9 cellular contexts compared by ENCODE assay signal in genomic region chr5:67214713-67215591, GRCh38. TPM values are rescaled to one million over a fixed set of nuclear protein-coding genes. Genes with fewer than 3 reads are reported as not detected.
DNase-seq lines count a peak whose midpoint lies in the region; ATAC-seq, FAIRE-seq and TF ChIP-seq lines count a peak whose summit lies in the region.
"Had no signal": no experiment of that assay in that cellular context is flagged by ENCODE, and none has a peak within 500 bp of the region (broad histone marks: within the 10 kb centered on the region; RNA-seq: fewer than 3 reads in every experiment).

No MANE protein-coding gene starts in this region.

- H3K4me1 ChIP-seq in HepG2 (ENCODE audit: insufficient read depth, low read length) = peaks cover 32% of the 10 kb centered on the region
- H3K4me1 ChIP-seq in testis = peaks cover 15% of the 10 kb centered on the region

- POLR2A ChIA-PET in activated CD4-positive, alpha-beta T cell treated with anti-CD3 and anti-CD28 coated beads for 36 hours (lab: Charles Lee) = no interaction called here
- POLR2A ChIA-PET in HepG2 (lab: Yijun Ruan, JAX) = interaction anchor here (1.3 kb wide), 1 partner anchor 67 kb away, joined by 4 read pairs; no protein-coding TSS in a partner anchor

- no peak for TF ChIP-seq RAD21 in HepG2 (CRISPR knock-in tag; IDR thresholded peaks at IDR 0.05)

- TF ChIP-seq EP300 in HepG2 (IDR thresholded peaks at IDR 0.05; ENCODE audit: low read depth in 2 of 2, low read length in 2 of 2) (no peak), HepG2 (CRISPR knock-in tag; IDR thresholded peaks at IDR 0.05; ENCODE audit: borderline replicate concordance) (no peak)

- H3K36me3 ChIP-seq in HepG2 (replicated peaks in 1 of 2; ENCODE audit: control insufficient read depth in 1 of 2, insufficient read depth in 2 of 2, low read length in 2 of 2) (no peaks in the 10 kb centered on the region), testis (ENCODE audit: low read depth, missing control alignments) (no peaks in the 10 kb centered on the region)

- BruUV-seq in HepG2 (replicated peaks; lab: Mats Ljungman, UMichigan) = no TSS peak

- no peak for DNase-seq in activated CD4-positive, alpha-beta T cell treated with anti-CD3 and anti-CD28 coated beads for 36 hours
- DNase-seq in activated CD4-positive, alpha-beta T cell treated with anti-CD3 and anti-CD28 coated beads for 4 hours = no peak
- no peak for DNase-seq in activated naive CD8-positive, alpha-beta T cell treated with anti-CD3 and anti-CD28 coated beads, Interleukin-2, amount 50 U/mL, for 24 hours
- DNase-seq in HepG2 (ENCODE audit: low spot score) = no peak
- DNase-seq in testis = no peak
- DNase-seq in middle frontal gyrus (ENCODE audit: extremely low spot score, low spot score) = no peak

- H3K9me3 ChIP-seq in HepG2 (ENCODE audit: low read length) (no peaks in the 10 kb centered on the region), testis (no peaks in the 10 kb centered on the region)

- H3K79me2 ChIP-seq in HepG2 (ENCODE audit: insufficient read depth, low read length) = no peaks in the 10 kb centered on the region

- H3K4me3 Mint-ChIP-seq in activated CD4-positive, alpha-beta T cell treated with anti-CD3 and anti-CD28 coated beads for 36 hours = no peak overlapping the region
- no peak overlapping the region for H3K4me3 Mint-ChIP-seq in activated naive CD8-positive, alpha-beta T cell treated with anti-CD3 and anti-CD28 coated beads, Interleukin-2, amount 50 U/mL, for 24 hours

- intact Hi-C loops in activated CD4-positive, alpha-beta T cell treated with anti-CD3 and anti-CD28 coated beads for 36 hours (cut with DNase I, micrococcal nuclease) = no loop called here
- intact Hi-C loops in HepG2 (cut with micrococcal nuclease; ENCODE audit: unreplicated experiment) = no loop called here
- intact Hi-C loops in testis (cut with DNase I; ENCODE audit: low total_unique reads) = no loop called here

- WGBS in HepG2 (ENCODE audit: low lambda C conversion rate) = 34% methylated on average over 11 of the region's 15 CpGs
- 86 to 93% methylated on average over 15 of the region's 15 CpGs for WGBS in testis, 2 donors

- H3K27me3 ChIP-seq in HepG2 (ENCODE audit: control insufficient read depth in 1 of 2, insufficient read depth in 2 of 2, low read length in 2 of 2) (no peaks in the 10 kb centered on the region), testis (no peaks in the 10 kb centered on the region)

- H3K36me3 Mint-ChIP-seq in activated CD4-positive, alpha-beta T cell treated with anti-CD3 and anti-CD28 coated beads for 36 hours (ENCODE audit: low read depth) = no peaks in the 10 kb centered on the region
- no peaks in the 10 kb centered on the region for H3K36me3 Mint-ChIP-seq in activated naive CD8-positive, alpha-beta T cell treated with anti-CD3 and anti-CD28 coated beads, Interleukin-2, amount 50 U/mL, for 24 hours (ENCODE audit: low read depth)

- FAIRE-seq in HepG2 (lab: Jason Lieb, UNC) = no peak
- FAIRE-seq: TTC549 had no signal

- no peaks in the 10 kb centered on the region for H4K20me1 ChIP-seq in HepG2 (ENCODE audit: insufficient read depth, low read length)

- CTCF ChIA-PET in activated CD4-positive, alpha-beta T cell treated with anti-CD3 and anti-CD28 coated beads for 36 hours (lab: Charles Lee) = interaction anchor here (0.6 to 2.8 kb wide), 9 partner anchors 31 to 217 kb away, joined by 3 to 9 read pairs (median 3); no protein-coding TSS in a partner anchor
- CTCF ChIA-PET in HepG2 (lab: Yijun Ruan, JAX; ENCODE audit: low intra/inter-chr PET ratio, low total read pairs) = no interaction called here

- H3K4me1 Mint-ChIP-seq in activated CD4-positive, alpha-beta T cell treated with anti-CD3 and anti-CD28 coated beads for 36 hours = peaks cover 50% of the 10 kb centered on the region
- peaks cover 47% of the 10 kb centered on the region for H3K4me1 Mint-ChIP-seq in activated naive CD8-positive, alpha-beta T cell treated with anti-CD3 and anti-CD28 coated beads, Interleukin-2, amount 50 U/mL, for 24 hours

- H3K9ac ChIP-seq in HepG2 (ENCODE audit: insufficient read depth, low read depth, low read length) = peak overlapping the region; percentile 35

- H3K27ac ChIP-seq in HepG2 (ENCODE audit: extremely low read length, insufficient read depth, low read length) (peak overlapping the region; percentile 15), testis (peak overlapping the region; percentile 62 to 63)

- H3K4me2 ChIP-seq in HepG2 (ENCODE audit: low read depth, low read length) = peak overlapping the region; percentile 91

- no peaks in the 10 kb centered on the region for H3K27me3 Mint-ChIP-seq in activated CD4-positive, alpha-beta T cell treated with anti-CD3 and anti-CD28 coated beads for 36 hours
- H3K27me3 Mint-ChIP-seq in activated naive CD8-positive, alpha-beta T cell treated with anti-CD3 and anti-CD28 coated beads, Interleukin-2, amount 50 U/mL, for 24 hours = no peaks in the 10 kb centered on the region

- no peak for ATAC-seq in activated CD4-positive, alpha-beta T cell treated with anti-CD3 and anti-CD28 coated beads for 36 hours
- ATAC-seq in activated naive CD8-positive, alpha-beta T cell treated with anti-CD3 and anti-CD28 coated beads, Interleukin-2, amount 50 U/mL, for 24 hours = no peak
- ATAC-seq in HepG2 (peak; percentile 81), GM19467 (IDR thresholded peaks at IDR 0.05; ENCODE audit: unreplicated experiment) (no peak), HG02642 (IDR thresholded peaks at IDR 0.05; ENCODE audit: poor library complexity, unreplicated experiment) (no peak)

- TF ChIP-seq POLR2A in HepG2 (IDR thresholded peaks at IDR 0.05; ENCODE audit: insufficient read depth in 1 of 2, low read depth in 2 of 2, low read length in 2 of 2) (no peak), testis (IDR thresholded peaks at IDR 0.05) (no peak)

- H3K4me3 ChIP-seq in HepG2 (replicated peaks in 1 of 3; ENCODE audit: insufficient read depth in 1 of 3, low read depth in 2 of 3, low read length in 3 of 3) (peak overlapping the region; percentile 42 to 58 (median 51)), testis (no peak overlapping the region)

- in situ Hi-C loops in HepG2 (cut with HindIII; ENCODE audit: extremely low pct_ligation_motif_present, low pct_unique_long_range_greater_than_20kb) = loop anchor here (5.0 to 10.0 kb wide), 3 partner anchors 58 to 910 kb away; no protein-coding TSS in a partner anchor

- no peaks in the 10 kb centered on the region for H3K9me3 Mint-ChIP-seq in activated CD4-positive, alpha-beta T cell treated with anti-CD3 and anti-CD28 coated beads for 36 hours (ENCODE audit: low read depth)
- H3K9me3 Mint-ChIP-seq in activated naive CD8-positive, alpha-beta T cell treated with anti-CD3 and anti-CD28 coated beads, Interleukin-2, amount 50 U/mL, for 24 hours = no peaks in the 10 kb centered on the region

- peak overlapping the region; percentile 25 for H2AFZ ChIP-seq in HepG2 (ENCODE audit: low read length)

- H3K27ac Mint-ChIP-seq in activated CD4-positive, alpha-beta T cell treated with anti-CD3 and anti-CD28 coated beads for 36 hours = peak overlapping the region; percentile 86
- H3K27ac Mint-ChIP-seq in activated naive CD8-positive, alpha-beta T cell treated with anti-CD3 and anti-CD28 coated beads, Interleukin-2, amount 50 U/mL, for 24 hours = peak overlapping the region; percentile 85

- TF ChIP-seq CTCF in HepG2 (CRISPR knock-in tag; IDR thresholded peaks at IDR 0.05) = no peak
- no peak for TF ChIP-seq CTCF in testis (IDR thresholded peaks at IDR 0.05)

TF ChIP-seq in HepG2, 621 proteins besides CTCF, POLR2A, EP300 and RAD21 (continues in another document):
- TF ChIP-seq FOXC1 (CRISPR knock-in tag; IDR thresholded peaks at IDR 0.05; ENCODE audit: borderline replicate concordance) = no peak
- TF ChIP-seq ZNF441 (CRISPR knock-in tag; IDR thresholded peaks at IDR 0.05; ENCODE audit: borderline replicate concordance) = 0 out of 2 replicates have a peak, but pooled peaks have one; percentile 5

RNA-seq across cellular contexts. Expression of gene CD180, which starts 18.4 kb away (rescaled TPM):
- total RNA-seq in activated CD4-positive, alpha-beta T cell treated with anti-CD3 and anti-CD28 coated beads for 36 hours = under 1 TPM in 1 of 2 experiments, not detected in 1; 0.12 TPM
- total RNA-seq in HepG2 (2016; rRNA removed; fragmentation: Illumina TruSeq; extraction: Trizol) (not detected in 2 replicates), testis (under 1 TPM; 0.08 to 0.37 TPM)
- total RNA-seq in HepG2 (2016; cell fraction: cytosol; rRNA removed; fragmentation: Illumina TruSeq; extraction: Trizol; ENCODE audit: low read depth) = not detected in 2 replicates
- not detected in 2 replicates for total RNA-seq in HepG2 (2016; cell fraction: insoluble cytoplasmic fraction; rRNA removed; fragmentation: Illumina TruSeq; extraction: Trizol)
- not detected in 2 replicates for total RNA-seq in HepG2 (2016; cell fraction: membrane; rRNA removed; fragmentation: Illumina TruSeq; extraction: Trizol)
- total RNA-seq in HepG2 (2016; cell fraction: nucleus; rRNA removed; fragmentation: Illumina TruSeq; extraction: Trizol) = not detected in 2 replicates
- polyA plus RNA-seq in HepG2 (2011; rRNA removed) (not detected in 2 replicates), testis (ENCODE audit: insufficient read depth, low read depth, low replicate concordance) (1.1 TPM)
- not detected in 2 replicates for polyA plus RNA-seq in HepG2 (2011; cell fraction: cytosol; rRNA removed)
- not detected in 2 replicates for polyA plus RNA-seq in HepG2 (2011; cell fraction: nucleus; rRNA removed)
- polyA plus RNA-seq in HepG2 (2012) = not detected in 2 replicates
- polyA plus RNA-seq in HepG2 (2016; cell fraction: cytosol; fragmentation: Illumina TruSeq; extraction: Trizol; ENCODE audit: low read depth) = not detected in 2 replicates
- not detected in 2 replicates for polyA plus RNA-seq in HepG2 (2016; cell fraction: insoluble cytoplasmic fraction; fragmentation: Illumina TruSeq; extraction: Trizol; ENCODE audit: low read depth)
- not detected in 2 replicates for polyA plus RNA-seq in HepG2 (2016; cell fraction: membrane; fragmentation: Illumina TruSeq; extraction: Trizol; ENCODE audit: low read depth)
- not detected in 2 replicates for polyA plus RNA-seq in HepG2 (2016; cell fraction: nucleus; fragmentation: Illumina TruSeq; extraction: Trizol; ENCODE audit: insufficient read depth, low read depth)
- polyA minus RNA-seq in HepG2 (2011; rRNA and poly(A)+ RNA removed; ENCODE audit: low replicate concordance) = not detected in 2 replicates
- polyA minus RNA-seq in HepG2 (2011; cell fraction: cytosol; rRNA and poly(A)+ RNA removed) = not detected in 2 replicates
- not detected in 2 replicates for polyA minus RNA-seq in HepG2 (2011; cell fraction: nucleus; rRNA and poly(A)+ RNA removed)

Comparison
In these comparisons a context has a peak if more than half of its experiments do, and no peak if none do; other contexts are left out.
1. H3K4me3 ChIP-seq: peak in HepG2 (3 of 3); none in testis (0 of 2).